ENCODE assay signal across 2 cellular contexts in genomic region chr9:130680836-130681768, GRCh38.
TF ChIP-seq lines count a peak whose summit lies in the region.

No MANE protein-coding gene starts in this region.

TF ChIP-seq in HEK293, 187 proteins besides CTCF, POLR2A, EP300 and RAD21 (continues in another document):
- TF ChIP-seq, protein P1, sequence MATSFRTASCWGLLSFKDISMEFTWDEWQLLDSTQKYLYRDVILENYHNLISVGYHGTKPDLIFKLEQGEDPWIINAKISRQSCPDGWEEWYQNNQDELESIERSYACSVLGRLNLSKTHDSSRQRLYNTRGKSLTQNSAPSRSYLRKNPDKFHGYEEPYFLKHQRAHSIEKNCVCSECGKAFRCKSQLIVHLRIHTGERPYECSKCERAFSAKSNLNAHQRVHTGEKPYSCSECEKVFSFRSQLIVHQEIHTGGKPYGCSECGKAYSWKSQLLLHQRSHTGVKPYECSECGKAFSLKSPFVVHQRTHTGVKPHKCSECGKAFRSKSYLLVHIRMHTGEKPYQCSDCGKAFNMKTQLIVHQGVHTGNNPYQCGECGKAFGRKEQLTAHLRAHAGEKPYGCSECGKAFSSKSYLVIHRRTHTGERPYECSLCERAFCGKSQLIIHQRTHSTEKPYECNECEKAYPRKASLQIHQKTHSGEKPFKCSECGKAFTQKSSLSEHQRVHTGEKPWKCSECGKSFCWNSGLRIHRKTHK (tag by site-specific recombination; IDR thresholded peaks at IDR 0.05): no peak
- TF ChIP-seq ZNF658 (tag by site-specific recombination; IDR thresholded peaks at IDR 0.05) (no peak), ZNF18 (tag by site-specific recombination; IDR thresholded peaks at IDR 0.05) (no peak), ZBTB20 (tag by site-specific recombination; IDR thresholded peaks at IDR 0.05) (peak; percentile 31; the same call in 1 of the 2 replicates), ZNF610 (tag by site-specific recombination; IDR thresholded peaks at IDR 0.05; ENCODE audit: borderline replicate concordance) (0 out of 2 replicates have a peak, but pooled peaks have one; percentile 27), ZSCAN23 (tag by site-specific recombination; IDR thresholded peaks at IDR 0.05) (no peak), ZSCAN30 (tag by site-specific recombination; IDR thresholded peaks at IDR 0.05) (peak; percentile 65), ZBTB1 (tag by site-specific recombination; IDR thresholded peaks at IDR 0.05) (no peak), ZBTB8A (tag by site-specific recombination; IDR thresholded peaks at IDR 0.05) (peak; percentile 81), ZNF324 (tag by site-specific recombination; IDR thresholded peaks at IDR 0.05) (peak; percentile 49; the same call in 1 of the 2 replicates), ZNF654 (tag by site-specific recombination; IDR thresholded peaks at IDR 0.05; ENCODE audit: low read depth) (no peak), ZFP69B (tag by site-specific recombination; IDR thresholded peaks at IDR 0.05) (no peak), ZNF292 (tag by site-specific recombination; IDR thresholded peaks at IDR 0.05; ENCODE audit: borderline replicate concordance, low read depth) (no peak), ZNF596 (tag by site-specific recombination; IDR thresholded peaks at IDR 0.05) (no peak), ZNF48 (tag by site-specific recombination; IDR thresholded peaks at IDR 0.05) (no peak), ZNF660 (tag by site-specific recombination; IDR thresholded peaks at IDR 0.05) (0 out of 2 replicates have a peak, but pooled peaks have one; percentile 17), INSM2 (tag by site-specific recombination; IDR thresholded peaks at IDR 0.05) (0 out of 2 replicates have a peak, but pooled peaks have one; percentile 14), MZF1 (tag by site-specific recombination; IDR thresholded peaks at IDR 0.05; ENCODE audit: borderline replicate concordance) (no peak), MEIS1 (CRISPR knock-in tag; IDR thresholded peaks at IDR 0.05; ENCODE audit: borderline replicate concordance) (no peak), ZNF629 (tag by site-specific recombination; IDR thresholded peaks at IDR 0.05) (peak; percentile 34; the same call in 1 of the 2 replicates), ZNF311 (tag by site-specific recombination; IDR thresholded peaks at IDR 0.05; ENCODE audit: borderline replicate concordance) (no peak), IKZF3 (tag by site-specific recombination; IDR thresholded peaks at IDR 0.05) (no peak), RBAK (tag by site-specific recombination; IDR thresholded peaks at IDR 0.05) (no peak), BCL11B (tag by site-specific recombination; IDR thresholded peaks at IDR 0.05; ENCODE audit: low read depth) (no peak)
- TF ChIP-seq, protein P2, sequence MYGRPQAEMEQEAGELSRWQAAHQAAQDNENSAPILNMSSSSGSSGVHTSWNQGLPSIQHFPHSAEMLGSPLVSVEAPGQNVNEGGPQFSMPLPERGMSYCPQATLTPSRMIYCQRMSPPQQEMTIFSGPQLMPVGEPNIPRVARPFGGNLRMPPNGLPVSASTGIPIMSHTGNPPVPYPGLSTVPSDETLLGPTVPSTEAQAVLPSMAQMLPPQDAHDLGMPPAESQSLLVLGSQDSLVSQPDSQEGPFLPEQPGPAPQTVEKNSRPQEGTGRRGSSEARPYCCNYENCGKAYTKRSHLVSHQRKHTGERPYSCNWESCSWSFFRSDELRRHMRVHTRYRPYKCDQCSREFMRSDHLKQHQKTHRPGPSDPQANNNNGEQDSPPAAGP (tag by site-specific recombination; IDR thresholded peaks at IDR 0.05): peak; percentile 77

TF ChIP-seq in H1, 55 proteins besides CTCF, POLR2A, EP300 and RAD21 (continues in another document):
- TF ChIP-seq NRF1 (IDR thresholded peaks at IDR 0.05; ENCODE audit: low read depth, low read length): peak; percentile 64
- TF ChIP-seq KDM1A (IDR thresholded peaks at IDR 0.05; ENCODE audit: borderline replicate concordance, low read length): peak; percentile 84; the same call in 1 of the 2 replicates
- TF ChIP-seq CEBPB (IDR thresholded peaks at IDR 0.05; ENCODE audit: low read depth, low read length): no peak
- TF ChIP-seq SP2 (IDR thresholded peaks at IDR 0.05; ENCODE audit: low read length): no peak
- TF ChIP-seq TCF12 (IDR thresholded peaks at IDR 0.05; ENCODE audit: low read depth, low read length): no peak
- TF ChIP-seq, protein P3, sequence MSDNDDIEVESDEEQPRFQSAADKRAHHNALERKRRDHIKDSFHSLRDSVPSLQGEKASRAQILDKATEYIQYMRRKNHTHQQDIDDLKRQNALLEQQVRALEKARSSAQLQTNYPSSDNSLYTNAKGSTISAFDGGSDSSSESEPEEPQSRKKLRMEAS (IDR thresholded peaks at IDR 0.05): peak; percentile 92
- no peak for TF ChIP-seq TEAD4 (IDR thresholded peaks at IDR 0.05; ENCODE audit: low read depth, low read length)
- TF ChIP-seq CHD7 (IDR thresholded peaks at IDR 0.05; ENCODE audit: insufficient replicate concordance, low read length): no peak
- peak; percentile 82 for TF ChIP-seq KDM4A (IDR thresholded peaks at IDR 0.05; ENCODE audit: low read depth, low read length, severe bottlenecking)
- TF ChIP-seq RFX5 (IDR thresholded peaks at IDR 0.05; ENCODE audit: borderline replicate concordance, low read depth, low read length): no peak
- TF ChIP-seq SP4 (IDR thresholded peaks at IDR 0.05; ENCODE audit: low read length): no peak
- TF ChIP-seq, protein P4, sequence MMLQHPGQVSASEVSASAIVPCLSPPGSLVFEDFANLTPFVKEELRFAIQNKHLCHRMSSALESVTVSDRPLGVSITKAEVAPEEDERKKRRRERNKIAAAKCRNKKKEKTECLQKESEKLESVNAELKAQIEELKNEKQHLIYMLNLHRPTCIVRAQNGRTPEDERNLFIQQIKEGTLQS (IDR thresholded peaks at IDR 0.05; ENCODE audit: insufficient read depth, low read depth, low read length): no peak
- TF ChIP-seq ASH2L (IDR thresholded peaks at IDR 0.05; ENCODE audit: low read length): no peak
- TF ChIP-seq BACH1 (IDR thresholded peaks at IDR 0.05; ENCODE audit: low read length): no peak
- no peak for TF ChIP-seq SIX5 (IDR thresholded peaks at IDR 0.05; ENCODE audit: low read depth, low read length)
- TF ChIP-seq CBX5 (IDR thresholded peaks at IDR 0.05; ENCODE audit: low read depth, low read length): no peak
- no peak for TF ChIP-seq SIN3A (conservative IDR thresholded peaks at IDR 0.05 in 1 of 2, IDR thresholded peaks at IDR 0.05 in 1 of 2; ENCODE audit: low read depth in 1 of 2, low read length in 2 of 2)
- TF ChIP-seq GTF2F1 (IDR thresholded peaks at IDR 0.05; ENCODE audit: borderline replicate concordance, low read depth, low read length): no peak
- TF ChIP-seq, protein P5, sequence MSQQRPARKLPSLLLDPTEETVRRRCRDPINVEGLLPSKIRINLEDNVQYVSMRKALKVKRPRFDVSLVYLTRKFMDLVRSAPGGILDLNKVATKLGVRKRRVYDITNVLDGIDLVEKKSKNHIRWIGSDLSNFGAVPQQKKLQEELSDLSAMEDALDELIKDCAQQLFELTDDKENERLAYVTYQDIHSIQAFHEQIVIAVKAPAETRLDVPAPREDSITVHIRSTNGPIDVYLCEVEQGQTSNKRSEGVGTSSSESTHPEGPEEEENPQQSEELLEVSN (IDR thresholded peaks at IDR 0.05): peak; percentile 81
- TF ChIP-seq RXRA (IDR thresholded peaks at IDR 0.05; ENCODE audit: insufficient read depth, low read depth, low read length): no peak
- TF ChIP-seq, protein P6, sequence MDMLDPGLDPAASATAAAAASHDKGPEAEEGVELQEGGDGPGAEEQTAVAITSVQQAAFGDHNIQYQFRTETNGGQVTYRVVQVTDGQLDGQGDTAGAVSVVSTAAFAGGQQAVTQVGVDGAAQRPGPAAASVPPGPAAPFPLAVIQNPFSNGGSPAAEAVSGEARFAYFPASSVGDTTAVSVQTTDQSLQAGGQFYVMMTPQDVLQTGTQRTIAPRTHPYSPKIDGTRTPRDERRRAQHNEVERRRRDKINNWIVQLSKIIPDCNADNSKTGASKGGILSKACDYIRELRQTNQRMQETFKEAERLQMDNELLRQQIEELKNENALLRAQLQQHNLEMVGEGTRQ (IDR thresholded peaks at IDR 0.05; ENCODE audit: low read length): no peak
- peak; percentile 57 for TF ChIP-seq EZH2 (IDR thresholded peaks at IDR 0.05; ENCODE audit: low read depth, low read length, severe bottlenecking)
- no peak for TF ChIP-seq CHD2 (IDR thresholded peaks at IDR 0.05; ENCODE audit: low read length)
- TF ChIP-seq HDAC6 (IDR thresholded peaks at IDR 0.05; ENCODE audit: low read depth, low read length): no peak
- TF ChIP-seq SUZ12 (IDR thresholded peaks at IDR 0.05; ENCODE audit: low read length): peak; percentile 26
- no peak for TF ChIP-seq KDM5A (IDR thresholded peaks at IDR 0.05; ENCODE audit: low read length)
- TF ChIP-seq TAF1 (IDR thresholded peaks at IDR 0.05; ENCODE audit: low read depth, low read length): 0 out of 2 replicates have a peak, but pooled peaks have one; percentile 25
- TF ChIP-seq GABPA (IDR thresholded peaks at IDR 0.05; ENCODE audit: borderline replicate concordance, insufficient read depth, low read length): no peak
- TF ChIP-seq CHD1 (IDR thresholded peaks at IDR 0.05; ENCODE audit: low read depth, low read length): no peak
- TF ChIP-seq CBX8 (IDR thresholded peaks at IDR 0.05; ENCODE audit: borderline replicate concordance, low read depth, low read length): no peak
- 0 out of 2 replicates have a peak, but pooled peaks have one; percentile 38 for TF ChIP-seq PHF8 (conservative IDR thresholded peaks at IDR 0.05; ENCODE audit: low read depth, low read length)
- TF ChIP-seq JUND (IDR thresholded peaks at IDR 0.05; ENCODE audit: low read length): no peak
- TF ChIP-seq RBBP5 (IDR thresholded peaks at IDR 0.05; ENCODE audit: borderline replicate concordance, low read depth, low read length): peak; percentile 83; the same call in 1 of the 2 replicates
- no peak for TF ChIP-seq EGR1 (IDR thresholded peaks at IDR 0.05; ENCODE audit: borderline replicate concordance, low read depth, low read length)
- TF ChIP-seq CREB1 (IDR thresholded peaks at IDR 0.05): peak; percentile 46
- TF ChIP-seq YY1 (IDR thresholded peaks at IDR 0.05; ENCODE audit: low read depth, low read length): no peak
- no peak for TF ChIP-seq POLR2AphosphoS5 (IDR thresholded peaks at IDR 0.05; ENCODE audit: low read depth, low read length)
- TF ChIP-seq BCL11A (IDR thresholded peaks at IDR 0.05; ENCODE audit: low read depth in 2 of 2, low read length in 2 of 2): no peak
- no peak for TF ChIP-seq JUN (IDR thresholded peaks at IDR 0.05; ENCODE audit: low read depth, low read length)
- no peak for TF ChIP-seq SIRT6 (IDR thresholded peaks at IDR 0.05; ENCODE audit: low read length)
- TF ChIP-seq CTBP2 (IDR thresholded peaks at IDR 0.05; ENCODE audit: borderline replicate concordance, insufficient read depth, insufficient read length, low read length): no peak
